Comparison of ENCODE assay signal across 26 cellular contexts in the genomic region with DNA sequence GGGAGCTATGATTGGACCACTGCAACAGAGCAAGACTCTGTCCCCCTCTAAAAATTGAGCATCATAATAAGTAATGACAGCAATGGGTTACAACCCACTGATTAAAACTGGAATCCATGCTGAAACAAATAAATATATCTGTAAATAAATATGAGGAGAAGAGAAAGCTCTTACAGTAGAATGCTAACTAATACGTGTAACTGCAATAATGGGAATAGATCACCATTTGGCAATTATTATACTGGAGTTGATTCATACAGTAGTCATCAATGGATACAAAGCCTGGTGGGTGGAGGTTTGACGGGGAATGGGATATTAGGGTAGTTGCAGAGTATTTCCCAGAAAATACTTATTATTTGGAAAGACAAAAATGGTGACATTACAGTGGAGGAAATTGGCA.
"Had no signal": no experiment of that assay in that cellular context is flagged by ENCODE, and none has a peak within 500 bp of the region (broad histone marks: within the 10 kb centered on the region; RNA-seq: fewer than 3 reads in every experiment).

No MANE protein-coding gene starts in this region.

- H3K9me3 ChIP-seq: ascending aorta, Peyer's patch had no signal

- H3K36me3 ChIP-seq: ascending aorta, Peyer's patch, WERI-Rb-1 had no signal

- H3K27ac ChIP-seq: ascending aorta, WERI-Rb-1 had no signal

- DNase-seq: activated CD4-positive, alpha-beta T cell treated with anti-CD3 and anti-CD28 coated beads for 1 hour; activated CD4-positive, alpha-beta T cell treated with anti-CD3 and anti-CD28 coated beads for 48 hours; activated CD4-positive, alpha-beta T cell treated with anti-CD3 and anti-CD28 coated beads, Interleukin-2, amount 50 U/mL, for 48 hours; activated CD4-positive, CD25-positive, alpha-beta regulatory T cell; activated CD8-positive, alpha-beta T cell treated with anti-CD3 and anti-CD28 coated beads, Interleukin-2, amount 10 ng/mL, durations not matched to agents 7 days and 5 days; activated gamma-delta T cell; activated naive CD4-positive, alpha-beta T cell treated with Interleukin-2 at 50 U/mL for 16 hours; activated naive CD8-positive, alpha-beta T cell treated with anti-CD3 and anti-CD28 coated beads, Interleukin-2, amount 10 ng/mL, durations not matched to agents 7 days and 5 days; activated T-cell treated with anti-CD3 and anti-CD28 coated beads, Interleukin-2, amount 50 U/mL, for 24 hours; amygdala; MM.1S; NCI-H1092; NCI-H1436 treated with DMSO at 0.1 percent for 48 hours; NCI-H1694 treated with DMSO at 0.1 percent for 48 hours; NCI-H2029; NCI-H345; NCI-H524 treated with DMSO at 0.1 percent for 48 hours; Peyer's patch; Right ventricle myocardium superior; RPMI8226; SW 1271; T-helper 1 cell; T-helper 2 cell; T-helper 9 cell; WERI-Rb-1 had no signal

- H3K27me3 ChIP-seq: ascending aorta, Peyer's patch had no signal

- ATAC-seq: activated CD8-positive, alpha-beta T cell treated with anti-CD3 and anti-CD28 coated beads, Interleukin-2, amount 10 ng/mL, durations not matched to agents 7 days and 5 days had no signal

- H3K4me3 ChIP-seq: ascending aorta, Peyer's patch had no signal
